In the genomic region with DNA sequence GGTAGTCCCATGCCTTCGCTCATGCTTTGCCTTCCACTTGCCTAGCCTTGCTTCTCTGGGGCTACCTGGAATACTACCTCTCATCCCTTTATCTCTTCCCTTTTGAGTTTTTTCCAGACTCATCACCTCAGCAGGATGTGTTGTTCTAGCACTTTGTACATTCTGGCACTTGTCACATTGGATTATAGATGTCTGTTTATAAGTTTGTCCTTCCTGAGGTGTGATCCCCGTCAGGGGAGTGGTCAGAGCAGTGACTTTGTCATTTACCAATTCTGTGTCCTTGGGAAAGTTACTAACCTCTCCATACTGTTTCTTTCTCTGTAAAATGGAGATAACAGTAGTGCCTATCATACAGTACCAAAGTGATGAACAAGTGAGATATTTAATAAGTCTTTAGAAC, we compare ENCODE assay signal across 21 cellular contexts.
DNase-seq lines count a peak whose midpoint lies in the region; ATAC-seq and TF ChIP-seq lines count a peak whose summit lies in the region.
"Had no signal": no experiment of that assay in that cellular context is flagged by ENCODE, and none has a peak within 500 bp of the region (broad histone marks: within the 10 kb centered on the region; RNA-seq: fewer than 3 reads in every experiment).

No MANE protein-coding gene starts in this region.

- H3K27me3 ChIP-seq in left ventricle myocardium inferior (ENCODE audit: low read depth) = no peaks in the 10 kb centered on the region

- POLR2A ChIA-PET in activated CD8-positive, alpha-beta T cell treated with anti-CD3 and anti-CD28 coated beads for 36 hours (lab: Charles Lee) = no interaction called here
- POLR2A ChIA-PET in WTC11 (lab: Charles Lee) = no interaction called here

- H3K27ac ChIP-seq in left ventricle myocardium inferior (replicated peaks) = no peak overlapping the region
- H3K27ac ChIP-seq in VCaP = peak overlapping the region; percentile 86
- H3K27ac ChIP-seq: A549 had no signal

- H3K9me3 Mint-ChIP-seq in activated CD8-positive, alpha-beta T cell treated with anti-CD3 and anti-CD28 coated beads for 36 hours = no peaks in the 10 kb centered on the region
- no peaks in the 10 kb centered on the region for H3K9me3 Mint-ChIP-seq in WTC11
- H3K9me3 Mint-ChIP-seq: CD4-positive, alpha-beta T cell; CD8-positive, alpha-beta memory T cell; HFFc6 had no signal

- H3K9me3 ChIP-seq in left ventricle myocardium inferior (replicated peaks) = no peaks in the 10 kb centered on the region
- H3K9me3 ChIP-seq: A549, HAP-1 had no signal

- intact Hi-C loops in Right ventricle myocardium superior (cut with DNase I) (no loop called here), left ventricle myocardium inferior (cut with micrococcal nuclease) (no loop called here), left ventricle myocardium superior (cut with micrococcal nuclease) (no loop called here)
- intact Hi-C loops in activated CD8-positive, alpha-beta T cell treated with anti-CD3 and anti-CD28 coated beads for 36 hours (cut with micrococcal nuclease) = no loop called here

- no peak overlapping the region for H3K4me3 Mint-ChIP-seq in activated CD8-positive, alpha-beta T cell treated with anti-CD3 and anti-CD28 coated beads for 36 hours
- no peak overlapping the region for H3K4me3 Mint-ChIP-seq in WTC11
- H3K4me3 Mint-ChIP-seq: CD4-positive, alpha-beta T cell; CD8-positive, alpha-beta memory T cell; HFFc6 had no signal

- ATAC-seq in Right ventricle myocardium superior (ENCODE audit: poor library complexity) (peak; percentile 19), left ventricle myocardium superior (peak; percentile 64), left lobe of liver (peak; percentile 26), WTC11 (no peak)
- no peak for ATAC-seq in activated CD8-positive, alpha-beta T cell treated with anti-CD3 and anti-CD28 coated beads for 36 hours
- ATAC-seq: A549 had no signal

- H3K4me3 ChIP-seq in left ventricle myocardium inferior = no peak overlapping the region
- H3K4me3 ChIP-seq: A549, HAP-1 had no signal

- CTCF ChIA-PET in activated CD8-positive, alpha-beta T cell treated with anti-CD3 and anti-CD28 coated beads for 36 hours (lab: Charles Lee) = no interaction called here
- CTCF ChIA-PET in WTC11 (lab: Charles Lee) = interaction anchor here (1.2 kb wide), 1 partner anchor 196 kb away, joined by 5 read pairs; no protein-coding TSS in a partner anchor

- H3K36me3 Mint-ChIP-seq in activated CD8-positive, alpha-beta T cell treated with anti-CD3 and anti-CD28 coated beads for 36 hours (ENCODE audit: low read depth) = peaks cover 27% of the 10 kb centered on the region
- no peaks in the 10 kb centered on the region; the same call in 1 of the 2 replicates for H3K36me3 Mint-ChIP-seq in WTC11

- no peak overlapping the region for H3K27ac Mint-ChIP-seq in activated CD8-positive, alpha-beta T cell treated with anti-CD3 and anti-CD28 coated beads for 36 hours
- H3K27ac Mint-ChIP-seq in WTC11 = no peak overlapping the region
- H3K27ac Mint-ChIP-seq: CD4-positive, alpha-beta T cell; CD8-positive, alpha-beta memory T cell; HFFc6 had no signal

- H3K4me1 Mint-ChIP-seq in activated CD8-positive, alpha-beta T cell treated with anti-CD3 and anti-CD28 coated beads for 36 hours (ENCODE audit: low read depth) = no peaks in the 10 kb centered on the region
- no peaks in the 10 kb centered on the region for H3K4me1 Mint-ChIP-seq in WTC11

- peaks cover 17% of the 10 kb centered on the region for H3K4me1 ChIP-seq in left ventricle myocardium inferior
- H3K4me1 ChIP-seq: A549, HAP-1 had no signal

- TF ChIP-seq CTCF in left ventricle myocardium inferior (IDR thresholded peaks at IDR 0.05; ENCODE audit: borderline replicate concordance) (no peak), VCaP (conservative IDR thresholded peaks at IDR 0.05) (no peak), WTC11 (IDR thresholded peaks at IDR 0.05) (no peak)
- TF ChIP-seq CTCF in activated CD8-positive, alpha-beta T cell treated with anti-CD3 and anti-CD28 coated beads for 36 hours (IDR thresholded peaks at IDR 0.05) = no peak

- DNase-seq in Right ventricle myocardium superior (no peak), left ventricle myocardium inferior (no peak), left ventricle myocardium superior (no peak), left lobe of liver (ENCODE audit: low spot score) (no peak), NAMALWA (ENCODE audit: low spot score) (no peak), WTC11 (ENCODE audit: low spot score) (no peak)
- DNase-seq in activated CD8-positive, alpha-beta T cell treated with anti-CD3 and anti-CD28 coated beads for 36 hours = no peak
- DNase-seq: 8988T; ACHN; AML-193; C1 segment of cervical spinal cord; Calu3; CD4-positive, alpha-beta T cell; CD8-positive, alpha-beta memory T cell; DMS153; DND-41; GOT3; HFFc6 had no signal

- no peaks in the 10 kb centered on the region for H3K27me3 Mint-ChIP-seq in activated CD8-positive, alpha-beta T cell treated with anti-CD3 and anti-CD28 coated beads for 36 hours
- no peaks in the 10 kb centered on the region for H3K27me3 Mint-ChIP-seq in WTC11 (ENCODE audit: low read depth)
- H3K27me3 Mint-ChIP-seq: CD4-positive, alpha-beta T cell; CD8-positive, alpha-beta memory T cell had no signal

- peaks cover 29% of the 10 kb centered on the region for H3K36me3 ChIP-seq in left ventricle myocardium inferior

TF ChIP-seq in WTC11, 78 proteins besides CTCF, POLR2A, EP300 and RAD21:
- TF ChIP-seq, protein P1, sequence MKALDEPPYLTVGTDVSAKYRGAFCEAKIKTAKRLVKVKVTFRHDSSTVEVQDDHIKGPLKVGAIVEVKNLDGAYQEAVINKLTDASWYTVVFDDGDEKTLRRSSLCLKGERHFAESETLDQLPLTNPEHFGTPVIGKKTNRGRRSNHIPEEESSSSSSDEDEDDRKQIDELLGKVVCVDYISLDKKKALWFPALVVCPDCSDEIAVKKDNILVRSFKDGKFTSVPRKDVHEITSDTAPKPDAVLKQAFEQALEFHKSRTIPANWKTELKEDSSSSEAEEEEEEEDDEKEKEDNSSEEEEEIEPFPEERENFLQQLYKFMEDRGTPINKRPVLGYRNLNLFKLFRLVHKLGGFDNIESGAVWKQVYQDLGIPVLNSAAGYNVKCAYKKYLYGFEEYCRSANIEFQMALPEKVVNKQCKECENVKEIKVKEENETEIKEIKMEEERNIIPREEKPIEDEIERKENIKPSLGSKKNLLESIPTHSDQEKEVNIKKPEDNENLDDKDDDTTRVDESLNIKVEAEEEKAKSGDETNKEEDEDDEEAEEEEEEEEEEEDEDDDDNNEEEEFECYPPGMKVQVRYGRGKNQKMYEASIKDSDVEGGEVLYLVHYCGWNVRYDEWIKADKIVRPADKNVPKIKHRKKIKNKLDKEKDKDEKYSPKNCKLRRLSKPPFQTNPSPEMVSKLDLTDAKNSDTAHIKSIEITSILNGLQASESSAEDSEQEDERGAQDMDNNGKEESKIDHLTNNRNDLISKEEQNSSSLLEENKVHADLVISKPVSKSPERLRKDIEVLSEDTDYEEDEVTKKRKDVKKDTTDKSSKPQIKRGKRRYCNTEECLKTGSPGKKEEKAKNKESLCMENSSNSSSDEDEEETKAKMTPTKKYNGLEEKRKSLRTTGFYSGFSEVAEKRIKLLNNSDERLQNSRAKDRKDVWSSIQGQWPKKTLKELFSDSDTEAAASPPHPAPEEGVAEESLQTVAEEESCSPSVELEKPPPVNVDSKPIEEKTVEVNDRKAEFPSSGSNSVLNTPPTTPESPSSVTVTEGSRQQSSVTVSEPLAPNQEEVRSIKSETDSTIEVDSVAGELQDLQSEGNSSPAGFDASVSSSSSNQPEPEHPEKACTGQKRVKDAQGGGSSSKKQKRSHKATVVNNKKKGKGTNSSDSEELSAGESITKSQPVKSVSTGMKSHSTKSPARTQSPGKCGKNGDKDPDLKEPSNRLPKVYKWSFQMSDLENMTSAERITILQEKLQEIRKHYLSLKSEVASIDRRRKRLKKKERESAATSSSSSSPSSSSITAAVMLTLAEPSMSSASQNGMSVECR (CRISPR knock-in tag; IDR thresholded peaks at IDR 0.05; ENCODE audit: borderline replicate concordance) = no peak

Comparison
In these comparisons a context has a peak if more than half of its experiments do, and no peak if none do; other contexts are left out.
1. ATAC-seq: peak in Right ventricle myocardium superior (single experiment), left ventricle myocardium superior (single experiment) and left lobe of liver (single experiment); none in activated CD8-positive, alpha-beta T cell treated with anti-CD3 and anti-CD28 coated beads for 36 hours (single experiment) and WTC11 (single experiment).